ENCODE assay signal across 1 cellular context in the genomic region with DNA sequence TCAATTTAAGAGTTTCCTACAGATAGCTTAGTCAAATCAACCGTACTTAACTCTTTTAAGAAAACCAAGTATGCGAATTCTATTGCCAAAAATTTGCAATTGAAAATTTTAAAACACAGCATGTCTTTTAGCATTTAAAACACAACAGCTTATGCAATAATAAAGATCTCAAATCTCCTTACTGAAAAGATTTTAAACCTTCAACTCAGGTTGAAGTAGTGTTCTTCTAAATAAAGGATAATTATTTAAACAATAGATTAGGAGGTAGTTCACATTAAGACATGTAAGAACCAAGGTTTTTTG.
TF ChIP-seq lines count a peak whose summit lies in the region.

No MANE protein-coding gene starts in this region.

TF ChIP-seq in HepG2, 621 proteins besides CTCF, POLR2A, EP300 and RAD21 (continued from another document):
- TF ChIP-seq ZNF770 (CRISPR knock-in tag; IDR thresholded peaks at IDR 0.05), result no peak
- TF ChIP-seq, protein P1, sequence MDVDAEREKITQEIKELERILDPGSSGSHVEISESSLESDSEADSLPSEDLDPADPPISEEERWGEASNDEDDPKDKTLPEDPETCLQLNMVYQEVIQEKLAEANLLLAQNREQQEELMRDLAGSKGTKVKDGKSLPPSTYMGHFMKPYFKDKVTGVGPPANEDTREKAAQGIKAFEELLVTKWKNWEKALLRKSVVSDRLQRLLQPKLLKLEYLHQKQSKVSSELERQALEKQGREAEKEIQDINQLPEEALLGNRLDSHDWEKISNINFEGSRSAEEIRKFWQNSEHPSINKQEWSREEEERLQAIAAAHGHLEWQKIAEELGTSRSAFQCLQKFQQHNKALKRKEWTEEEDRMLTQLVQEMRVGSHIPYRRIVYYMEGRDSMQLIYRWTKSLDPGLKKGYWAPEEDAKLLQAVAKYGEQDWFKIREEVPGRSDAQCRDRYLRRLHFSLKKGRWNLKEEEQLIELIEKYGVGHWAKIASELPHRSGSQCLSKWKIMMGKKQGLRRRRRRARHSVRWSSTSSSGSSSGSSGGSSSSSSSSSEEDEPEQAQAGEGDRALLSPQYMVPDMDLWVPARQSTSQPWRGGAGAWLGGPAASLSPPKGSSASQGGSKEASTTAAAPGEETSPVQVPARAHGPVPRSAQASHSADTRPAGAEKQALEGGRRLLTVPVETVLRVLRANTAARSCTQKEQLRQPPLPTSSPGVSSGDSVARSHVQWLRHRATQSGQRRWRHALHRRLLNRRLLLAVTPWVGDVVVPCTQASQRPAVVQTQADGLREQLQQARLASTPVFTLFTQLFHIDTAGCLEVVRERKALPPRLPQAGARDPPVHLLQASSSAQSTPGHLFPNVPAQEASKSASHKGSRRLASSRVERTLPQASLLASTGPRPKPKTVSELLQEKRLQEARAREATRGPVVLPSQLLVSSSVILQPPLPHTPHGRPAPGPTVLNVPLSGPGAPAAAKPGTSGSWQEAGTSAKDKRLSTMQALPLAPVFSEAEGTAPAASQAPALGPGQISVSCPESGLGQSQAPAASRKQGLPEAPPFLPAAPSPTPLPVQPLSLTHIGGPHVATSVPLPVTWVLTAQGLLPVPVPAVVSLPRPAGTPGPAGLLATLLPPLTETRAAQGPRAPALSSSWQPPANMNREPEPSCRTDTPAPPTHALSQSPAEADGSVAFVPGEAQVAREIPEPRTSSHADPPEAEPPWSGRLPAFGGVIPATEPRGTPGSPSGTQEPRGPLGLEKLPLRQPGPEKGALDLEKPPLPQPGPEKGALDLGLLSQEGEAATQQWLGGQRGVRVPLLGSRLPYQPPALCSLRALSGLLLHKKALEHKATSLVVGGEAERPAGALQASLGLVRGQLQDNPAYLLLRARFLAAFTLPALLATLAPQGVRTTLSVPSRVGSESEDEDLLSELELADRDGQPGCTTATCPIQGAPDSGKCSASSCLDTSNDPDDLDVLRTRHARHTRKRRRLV (CRISPR knock-in tag; IDR thresholded peaks at IDR 0.05), result no peak
- TF ChIP-seq SATB2 (CRISPR knock-in tag; IDR thresholded peaks at IDR 0.05), result no peak
- no peak for TF ChIP-seq ZNF773 (CRISPR knock-in tag; IDR thresholded peaks at IDR 0.05; ENCODE audit: borderline replicate concordance)
- no peak for TF ChIP-seq ZNF430 (CRISPR knock-in tag; IDR thresholded peaks at IDR 0.05)
- TF ChIP-seq MBD4 (IDR thresholded peaks at IDR 0.05; ENCODE audit: borderline replicate concordance, low read length), result no peak
- TF ChIP-seq IRF1 (CRISPR knock-in tag; IDR thresholded peaks at IDR 0.05; ENCODE audit: low read depth), result no peak
